1 cellular context compared by ENCODE assay signal in genomic region chr17:75240394-75241142, GRCh38.
TF ChIP-seq lines count a peak whose summit lies in the region.

No MANE protein-coding gene starts in this region.

TF ChIP-seq in K562, 482 proteins besides CTCF, POLR2A, EP300 and RAD21 (continued from another document and continues in another):
- TF ChIP-seq REST (CRISPR knock-in tag; IDR thresholded peaks at IDR 0.05; ENCODE audit: low read depth), result no peak
- TF ChIP-seq SMARCB1 (IDR thresholded peaks at IDR 0.05; ENCODE audit: insufficient read length, low read depth), result no peak
- no peak; a peak in 1 of 4 replicates for TF ChIP-seq TEAD1 (CRISPR knock-in tag; IDR thresholded peaks at IDR 0.05)
- TF ChIP-seq SAFB (IDR thresholded peaks at IDR 0.05; ENCODE audit: borderline replicate concordance, low read depth, low read length), result no peak
- TF ChIP-seq HNRNPK (IDR thresholded peaks at IDR 0.05; ENCODE audit: low read depth, low read length, poor library complexity, severe bottlenecking), result no peak
- no peak for TF ChIP-seq FOXJ2 (tag; IDR thresholded peaks at IDR 0.05)
- TF ChIP-seq ZSCAN32 (CRISPR knock-in tag; IDR thresholded peaks at IDR 0.05), result no peak
- TF ChIP-seq HMG20A (CRISPR knock-in tag; conservative IDR thresholded peaks at IDR 0.05), result no peak
- no peak for TF ChIP-seq ZKSCAN3 (CRISPR knock-in tag; IDR thresholded peaks at IDR 0.05)
- no peak for TF ChIP-seq TRIM24 (IDR thresholded peaks at IDR 0.05)
- no peak for TF ChIP-seq ZNF280A (IDR thresholded peaks at IDR 0.05; ENCODE audit: low read depth, partially characterized antibody)
- no peak for TF ChIP-seq SMAD2 (IDR thresholded peaks at IDR 0.05; ENCODE audit: low read depth, low read length)
- no peak for TF ChIP-seq FOXA1 (IDR thresholded peaks at IDR 0.05; ENCODE audit: borderline replicate concordance)
- TF ChIP-seq ZFP1 (CRISPR knock-in tag; IDR thresholded peaks at IDR 0.05), result no peak
- TF ChIP-seq MAFG (tag; conservative IDR thresholded peaks at IDR 0.05), result no peak
- no peak for TF ChIP-seq MAFF (IDR thresholded peaks at IDR 0.05; ENCODE audit: low read length)
- no peak for TF ChIP-seq FOS (IDR thresholded peaks at IDR 0.05; ENCODE audit: extremely low read depth, insufficient read length)
- no peak for TF ChIP-seq ZBTB8A (IDR thresholded peaks at IDR 0.05; ENCODE audit: partially characterized antibody)
- TF ChIP-seq ZNF384 (IDR thresholded peaks at IDR 0.05; ENCODE audit: low read depth, low read length), result peak; percentile 11; the same call in 1 of the 2 replicates
- no peak for TF ChIP-seq ZNF507 (tag; conservative IDR thresholded peaks at IDR 0.05)
- TF ChIP-seq NUFIP1 (IDR thresholded peaks at IDR 0.05; ENCODE audit: partially characterized antibody), result no peak
- no peak for TF ChIP-seq PBX2 (CRISPR knock-in tag; IDR thresholded peaks at IDR 0.05; ENCODE audit: low read depth)
- no peak for TF ChIP-seq PBX2 (tag; conservative IDR thresholded peaks at IDR 0.05; ENCODE audit: low read depth)
- TF ChIP-seq SMC3 (conservative IDR thresholded peaks at IDR 0.05; ENCODE audit: insufficient read depth, low read depth, low read length), result peak; percentile 87
- TF ChIP-seq RFX5 (IDR thresholded peaks at IDR 0.05; ENCODE audit: low read depth, low read length), result no peak
- TF ChIP-seq ZNF280B (CRISPR knock-in tag; IDR thresholded peaks at IDR 0.05), result no peak
- TF ChIP-seq ZNF232 (CRISPR knock-in tag; IDR thresholded peaks at IDR 0.05), result no peak
- no peak for TF ChIP-seq CBX2 (IDR thresholded peaks at IDR 0.05; ENCODE audit: insufficient read depth, low read length, poor library complexity, severe bottlenecking)
- TF ChIP-seq PYGO2 (tag; IDR thresholded peaks at IDR 0.05), result no peak
- peak in 1 of 2 experiments; percentile 76; a peak in 2 of 4 replicates for TF ChIP-seq NONO (IDR thresholded peaks at IDR 0.05; ENCODE audit: low read depth in 2 of 2, low read length in 1 of 2)
- no peak for TF ChIP-seq SRSF9 (IDR thresholded peaks at IDR 0.05; ENCODE audit: borderline replicate concordance, low read depth, low read length)
- TF ChIP-seq MCM3 (IDR thresholded peaks at IDR 0.05), result no peak
- no peak for TF ChIP-seq BDP1 (IDR thresholded peaks at IDR 0.05; ENCODE audit: insufficient read depth, insufficient read length)
- TF ChIP-seq ZNF655 (CRISPR knock-in tag; IDR thresholded peaks at IDR 0.05), result no peak
- 0 out of 2 replicates have a peak, but pooled peaks have one; percentile 24 for TF ChIP-seq HDAC2 (IDR thresholded peaks at IDR 0.05)
- TF ChIP-seq ARID3B (CRISPR knock-in tag; IDR thresholded peaks at IDR 0.05; ENCODE audit: borderline replicate concordance), result no peak
- no peak for TF ChIP-seq POLR2B (IDR thresholded peaks at IDR 0.05; ENCODE audit: low read depth, partially characterized antibody)
- TF ChIP-seq KDM4B (IDR thresholded peaks at IDR 0.05; ENCODE audit: borderline replicate concordance in 2 of 2, low read depth in 1 of 2), result no peak
- no peak for TF ChIP-seq STAT5B (CRISPR knock-in tag; IDR thresholded peaks at IDR 0.05)
- TF ChIP-seq MIER1 (IDR thresholded peaks at IDR 0.05; ENCODE audit: low read depth), result no peak
- TF ChIP-seq SLC30A9 (CRISPR knock-in tag; IDR thresholded peaks at IDR 0.05), result no peak
- TF ChIP-seq CBFA2T3 (IDR thresholded peaks at IDR 0.05), result no peak
- no peak for TF ChIP-seq RUNX1 (IDR thresholded peaks at IDR 0.05; ENCODE audit: low read depth)
- TF ChIP-seq RBFOX2 (IDR thresholded peaks at IDR 0.05; ENCODE audit: low read depth, low read length), result 0 out of 2 replicates have a peak, but pooled peaks have one; percentile 21
- no peak for TF ChIP-seq NFIX (CRISPR knock-in tag; IDR thresholded peaks at IDR 0.05; ENCODE audit: low read depth)
- no peak for TF ChIP-seq TAF1 (IDR thresholded peaks at IDR 0.05; ENCODE audit: control insufficient read depth, extremely low read depth, insufficient read depth, low read length, severe bottlenecking)
- no peak for TF ChIP-seq FOXM1 (IDR thresholded peaks at IDR 0.05; ENCODE audit: low read depth)
- TF ChIP-seq FOXM1 (CRISPR knock-in tag; IDR thresholded peaks at IDR 0.05; ENCODE audit: low read depth), result no peak
- no peak for TF ChIP-seq ATF6 (CRISPR knock-in tag; IDR thresholded peaks at IDR 0.05)
- no peak for TF ChIP-seq IRF2 (CRISPR knock-in tag; IDR thresholded peaks at IDR 0.05)
- TF ChIP-seq ZNF134 (CRISPR knock-in tag; conservative IDR thresholded peaks at IDR 0.05), result no peak
- peak; percentile 38 for TF ChIP-seq FIP1L1 (IDR thresholded peaks at IDR 0.05; ENCODE audit: low read depth, low read length, poor library complexity, severe bottlenecking)
- no peak for TF ChIP-seq DLX4 (CRISPR knock-in tag; IDR thresholded peaks at IDR 0.05)
- no peak for TF ChIP-seq FOXP4 (CRISPR knock-in tag; IDR thresholded peaks at IDR 0.05; ENCODE audit: borderline replicate concordance)
- peak; percentile 17; the same call in 1 of the 2 replicates for TF ChIP-seq DMBX1 (CRISPR knock-in tag; IDR thresholded peaks at IDR 0.05; ENCODE audit: borderline replicate concordance)
